ENCODE assay signal across 19 cellular contexts in the genomic region with DNA sequence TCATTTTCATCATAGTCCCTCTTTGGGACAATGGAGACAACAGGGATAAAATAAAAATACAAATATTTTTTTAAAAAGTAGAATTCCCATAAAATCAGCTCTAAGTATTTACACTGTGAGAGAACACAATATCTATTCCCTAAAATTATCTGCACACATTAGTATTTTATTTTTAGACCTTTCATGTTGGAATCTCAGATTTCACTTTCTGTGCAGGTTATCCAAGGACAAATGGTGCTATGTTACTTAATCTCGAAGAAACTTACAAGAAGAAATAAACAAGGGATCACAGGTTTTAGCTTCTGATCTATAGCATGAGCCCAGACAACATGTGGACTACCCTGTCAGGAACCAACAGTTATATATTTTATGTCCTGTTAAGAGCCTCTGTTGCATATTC. TPM values are rescaled to one million over a fixed set of nuclear protein-coding genes. Genes with fewer than 3 reads are reported as not detected.
A peak's percentile ranks its signal among the peaks of the same experiment; 100 is the strongest.
DNase-seq lines count a peak whose midpoint lies in the region; ATAC-seq and TF ChIP-seq lines count a peak whose summit lies in the region.
"Had no signal": no experiment of that assay in that cellular context is flagged by ENCODE, and none has a peak within 500 bp of the region (broad histone marks: within the 10 kb centered on the region; RNA-seq: fewer than 3 reads in every experiment).

No MANE protein-coding gene starts in this region.

- DNase-seq in Right ventricle myocardium superior (no peak), cardiac septum (ENCODE audit: low spot score) (no peak), myocyte (ENCODE audit: low read depth) (peak; percentile 56), gastrocnemius medialis (no peak), smooth muscle cell (lab: John Stamatoyannopoulos, UW; ENCODE audit: unreplicated experiment) (no peak)
- DNase-seq in activated CD8-positive, alpha-beta memory T cell treated with anti-CD3 and anti-CD28 coated beads, Interleukin-2, amount 10 ng/mL, durations not matched to agents 7 days and 5 days = no peak
- DNase-seq: Calu3; CD8-positive, alpha-beta T cell; DND-41; EL; HFFc6 had no signal

- peak overlapping the region; percentile 76 to 94 (median 86) for H3K27ac ChIP-seq in gastrocnemius medialis
- no peak overlapping the region for H3K27ac ChIP-seq in smooth muscle cell (ENCODE audit: low read depth)
- H3K27ac ChIP-seq: BLaER1 treated with 17β-estradiol and CSF1 and Interleukin-3, amounts not matched to agents 10 nM and 100 nM; HL-60 had no signal

- no peaks in the 10 kb centered on the region for H3K9me3 Mint-ChIP-seq in activated T-helper 17 cell treated with anti-CD3 and anti-CD28 coated beads, Interleukin-2, amount 50 U/mL, for 72 hours
- no peaks in the 10 kb centered on the region for H3K9me3 Mint-ChIP-seq in activated CD8-positive, alpha-beta memory T cell treated with anti-CD3 and anti-CD28 coated beads, Interleukin-2, amount 10 ng/mL, durations not matched to agents 7 days and 5 days (ENCODE audit: low read depth)
- H3K9me3 Mint-ChIP-seq: CD8-positive, alpha-beta T cell; GM23338; HFFc6 had no signal

- H3K36me3 ChIP-seq in gastrocnemius medialis (peaks cover 0 to 60% of the 10 kb centered on the region in 2 donors), smooth muscle cell (ENCODE audit: low read depth) (peaks cover 19% of the 10 kb centered on the region)

- peak overlapping the region; percentile 47 for H3K27ac Mint-ChIP-seq in activated T-helper 17 cell treated with anti-CD3 and anti-CD28 coated beads, Interleukin-2, amount 50 U/mL, for 72 hours
- no peak overlapping the region for H3K27ac Mint-ChIP-seq in activated CD8-positive, alpha-beta memory T cell treated with anti-CD3 and anti-CD28 coated beads, Interleukin-2, amount 10 ng/mL, durations not matched to agents 7 days and 5 days
- H3K27ac Mint-ChIP-seq: B cell; CD8-positive, alpha-beta T cell; HFFc6 had no signal

- peaks cover 95% of the 10 kb centered on the region for H3K36me3 Mint-ChIP-seq in activated T-helper 17 cell treated with anti-CD3 and anti-CD28 coated beads, Interleukin-2, amount 50 U/mL, for 72 hours (ENCODE audit: low read depth)
- peaks cover 34% of the 10 kb centered on the region for H3K36me3 Mint-ChIP-seq in activated CD8-positive, alpha-beta memory T cell treated with anti-CD3 and anti-CD28 coated beads, Interleukin-2, amount 10 ng/mL, durations not matched to agents 7 days and 5 days

- H4K20me1 ChIP-seq in smooth muscle cell (ENCODE audit: low read depth) = no peaks in the 10 kb centered on the region
- H4K20me1 ChIP-seq: BLaER1 treated with 17β-estradiol and CSF1 and Interleukin-3, amounts not matched to agents 10 nM and 100 nM had no signal

- H3K27me3 ChIP-seq in gastrocnemius medialis (no peaks in the 10 kb centered on the region), smooth muscle cell (ENCODE audit: low read depth) (no peaks in the 10 kb centered on the region)
- H3K27me3 ChIP-seq: BLaER1 treated with 17β-estradiol and CSF1 and Interleukin-3, amounts not matched to agents 10 nM and 100 nM had no signal

- TF ChIP-seq POLR2A in gastrocnemius medialis (IDR thresholded peaks at IDR 0.05) = no peak

- H3K27me3 Mint-ChIP-seq in activated T-helper 17 cell treated with anti-CD3 and anti-CD28 coated beads, Interleukin-2, amount 50 U/mL, for 72 hours = no peaks in the 10 kb centered on the region
- no peaks in the 10 kb centered on the region for H3K27me3 Mint-ChIP-seq in activated CD8-positive, alpha-beta memory T cell treated with anti-CD3 and anti-CD28 coated beads, Interleukin-2, amount 10 ng/mL, durations not matched to agents 7 days and 5 days
- H3K27me3 Mint-ChIP-seq: B cell had no signal

- H3K4me3 ChIP-seq in gastrocnemius medialis (peak overlapping the region in 1 of 4 donors; percentile 8), smooth muscle cell (no peak overlapping the region)
- H3K4me3 ChIP-seq: BLaER1 treated with 17β-estradiol and CSF1 and Interleukin-3, amounts not matched to agents 10 nM and 100 nM; GM12878; GM23338 had no signal

- intact Hi-C loops in Right ventricle myocardium superior (cut with DNase I) = no loop called here
- intact Hi-C loops in cardiac septum (cut with DNase I) = no loop called here
- intact Hi-C loops in gastrocnemius medialis (cut with DNase I; ENCODE audit: low total_unique reads) = no loop called here

- H3K9me3 ChIP-seq in gastrocnemius medialis (no peaks in the 10 kb centered on the region), smooth muscle cell (replicated peaks; ENCODE audit: low read depth) (no peaks in the 10 kb centered on the region)
- H3K9me3 ChIP-seq: BLaER1 treated with 17β-estradiol and CSF1 and Interleukin-3, amounts not matched to agents 10 nM and 100 nM had no signal

- no peak overlapping the region for H3K4me3 Mint-ChIP-seq in activated T-helper 17 cell treated with anti-CD3 and anti-CD28 coated beads, Interleukin-2, amount 50 U/mL, for 72 hours
- no peak overlapping the region for H3K4me3 Mint-ChIP-seq in activated CD8-positive, alpha-beta memory T cell treated with anti-CD3 and anti-CD28 coated beads, Interleukin-2, amount 10 ng/mL, durations not matched to agents 7 days and 5 days
- H3K4me3 Mint-ChIP-seq: B cell; CD8-positive, alpha-beta T cell; GM23338; HFFc6 had no signal

- no peak overlapping the region for H2AFZ ChIP-seq in smooth muscle cell (ENCODE audit: low read depth)
- H2AFZ ChIP-seq: GM23338 had no signal

- WGBS in smooth muscle cell (ENCODE audit: low lambda C conversion rate) = 96% methylated on average over 1 of the region's 1 CpG

- no peak for TF ChIP-seq CTCF in gastrocnemius medialis (IDR thresholded peaks at IDR 0.05 in 4 of 5, conservative IDR thresholded peaks at IDR 0.05 in 1 of 5)
- no peak for TF ChIP-seq CTCF in smooth muscle cell (IDR thresholded peaks at IDR 0.05; ENCODE audit: borderline replicate concordance, insufficient read depth, poor library complexity, severe bottlenecking)

- H3F3A ChIP-seq in smooth muscle cell (ENCODE audit: low read depth) = no peaks in the 10 kb centered on the region

- in situ Hi-C loops in gastrocnemius medialis (cut with MboI; ENCODE audit: low sequenced_read_pairs in 4 of 4) = no loop called here

- CTCF ChIA-PET in activated CD8-positive, alpha-beta memory T cell treated with anti-CD3 and anti-CD28 coated beads, Interleukin-2, amount 10 ng/mL, durations not matched to agents 7 days and 5 days (lab: Charles Lee) = interaction anchor here (0.5 kb wide), 1 partner anchor 42 kb away, joined by 3 read pairs; no protein-coding TSS in a partner anchor

- no peaks in the 10 kb centered on the region for H3K79me2 ChIP-seq in smooth muscle cell (ENCODE audit: low read depth)

- no peak overlapping the region for H3K9ac ChIP-seq in smooth muscle cell (ENCODE audit: low read depth)
- H3K9ac ChIP-seq: BLaER1 treated with 17β-estradiol and CSF1 and Interleukin-3, amounts not matched to agents 10 nM and 100 nM had no signal

- H3K4me1 Mint-ChIP-seq in activated T-helper 17 cell treated with anti-CD3 and anti-CD28 coated beads, Interleukin-2, amount 50 U/mL, for 72 hours = no peaks in the 10 kb centered on the region
- no peaks in the 10 kb centered on the region for H3K4me1 Mint-ChIP-seq in activated CD8-positive, alpha-beta memory T cell treated with anti-CD3 and anti-CD28 coated beads, Interleukin-2, amount 10 ng/mL, durations not matched to agents 7 days and 5 days
- H3K4me1 Mint-ChIP-seq: B cell, GM23338 had no signal

- ATAC-seq in Right ventricle myocardium superior (ENCODE audit: poor library complexity) (peak; percentile 55), gastrocnemius medialis (peak; percentile 88 to 90), GM18858 (IDR thresholded peaks at IDR 0.05; ENCODE audit: unreplicated experiment) (no peak)
- no peak for ATAC-seq in activated T-helper 17 cell treated with anti-CD3 and anti-CD28 coated beads, Interleukin-2, amount 50 U/mL, for 72 hours (replicated peaks)
- no peak for ATAC-seq in activated CD8-positive, alpha-beta memory T cell treated with anti-CD3 and anti-CD28 coated beads, Interleukin-2, amount 10 ng/mL, durations not matched to agents 7 days and 5 days
- ATAC-seq: CD8-positive, alpha-beta T cell; GM12878; GM23338; HCT116 had no signal

- no peak overlapping the region for H3K4me2 ChIP-seq in smooth muscle cell
- H3K4me2 ChIP-seq: BLaER1 treated with 17β-estradiol and CSF1 and Interleukin-3, amounts not matched to agents 10 nM and 100 nM; GM23338 had no signal

- peaks cover 21 to 35% of the 10 kb centered on the region in 2 donors for H3K4me1 ChIP-seq in gastrocnemius medialis
- no peaks in the 10 kb centered on the region for H3K4me1 ChIP-seq in smooth muscle cell (ENCODE audit: low read depth)
- H3K4me1 ChIP-seq: BLaER1 treated with 17β-estradiol and CSF1 and Interleukin-3, amounts not matched to agents 10 nM and 100 nM had no signal

RNA-seq across cellular contexts. Expression of gene LYRM2, which starts 23.0 kb away (rescaled TPM):
- total RNA-seq in Right ventricle myocardium superior = 33.0 TPM
- 36.2 TPM for total RNA-seq in cardiac septum
- total RNA-seq in activated T-helper 17 cell treated with anti-CD3 and anti-CD28 coated beads, Interleukin-2, amount 50 U/mL, for 72 hours = 10 to 100 TPM; 22.5 to 30.7 TPM
- 44.3 and 46.4 TPM in 2 replicates for total RNA-seq in myocyte
- 19.5 TPM for polyA plus RNA-seq in myocyte (2012)
- total RNA-seq in gastrocnemius medialis = 10 to 100 TPM; 15.8 to 40.2 (median 23.3) TPM
- 10 to 100 TPM; 28.9 to 30.1 TPM for total RNA-seq in activated CD8-positive, alpha-beta memory T cell treated with anti-CD3 and anti-CD28 coated beads, Interleukin-2, amount 10 ng/mL, durations not matched to agents 7 days and 5 days
- 17.9 and 21.9 TPM in 2 replicates for total RNA-seq in smooth muscle cell
- 35.5 and 37.0 TPM in 2 replicates for polyA plus RNA-seq in smooth muscle cell

Comparison
In these comparisons a context has a peak if more than half of its experiments do, and no peak if none do; other contexts are left out.
1. ATAC-seq: peak in Right ventricle myocardium superior (single experiment) and gastrocnemius medialis (2 of 2); none in activated T-helper 17 cell treated with anti-CD3 and anti-CD28 coated beads, Interleukin-2, amount 50 U/mL, for 72 hours (single experiment), GM18858 (single experiment) and activated CD8-positive, alpha-beta memory T cell treated with anti-CD3 and anti-CD28 coated beads, Interleukin-2, amount 10 ng/mL, durations not matched to agents 7 days and 5 days (single experiment).